In the genomic region with DNA sequence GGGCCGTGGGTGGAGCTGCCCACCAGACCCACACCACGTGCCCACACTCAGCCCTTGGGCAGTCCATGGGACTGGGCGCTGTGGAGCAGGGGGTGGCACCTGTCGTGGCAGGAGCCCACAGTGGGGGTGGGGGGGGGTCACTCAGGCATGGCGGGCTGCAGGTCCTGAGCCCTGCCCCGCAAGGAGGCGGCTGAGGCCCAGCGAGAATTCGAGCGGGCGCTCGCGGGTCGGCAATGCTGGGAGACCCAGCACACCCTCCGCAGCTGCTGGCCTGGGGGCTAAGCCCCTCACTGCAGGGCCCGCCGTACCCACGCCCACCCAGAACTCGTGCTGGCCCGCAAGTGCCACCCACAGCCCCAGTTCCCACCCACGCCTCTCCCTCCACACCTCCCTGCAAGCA, we compare ENCODE assay signal across 31 cellular contexts.
"Had no signal": no experiment of that assay in that cellular context is flagged by ENCODE, and none has a peak within 500 bp of the region (broad histone marks: within the 10 kb centered on the region; RNA-seq: fewer than 3 reads in every experiment).

No MANE protein-coding gene starts in this region.

- ATAC-seq: activated CD4-positive, CD25-positive, alpha-beta regulatory T cell treated with anti-CD3 and anti-CD28 coated beads, Interleukin-2, amount 50 U/mL, for 24 hours; activated CD8-positive, alpha-beta T cell treated with anti-CD3 and anti-CD28 coated beads for 36 hours; activated T-cell treated with anti-CD3 and anti-CD28 coated beads, Interleukin-2, amount 50 U/mL, for 4 hours; activated T-helper 17 cell treated with anti-CD3 and anti-CD28 coated beads, Interleukin-2, amount 50 U/mL, for 72 hours; body of pancreas; esophagus mucosa; T-helper 17 cell had no signal

- H3K4me3 Mint-ChIP-seq: activated B cell treated with CpG ODN at 0.5 μM for 24 hours; activated CD8-positive, alpha-beta T cell treated with anti-CD3 and anti-CD28 coated beads for 36 hours; activated naive CD8-positive, alpha-beta T cell; activated T-cell treated with anti-CD3 and anti-CD28 coated beads, Interleukin-2, amount 50 U/mL, for 4 hours; activated T-helper 17 cell treated with anti-CD3 and anti-CD28 coated beads, Interleukin-2, amount 50 U/mL, for 72 hours; dendritic cell treated with granulocyte-macrophage colony-stimulating factor and Interleukin-4, amounts not matched to agents 40 ng/mL and 50 ng/mL, for 4 days; endodermal cell; T-helper 17 cell; T-helper 2 cell treated with Interferon-gamma antibody and Interleukin-4, amounts not matched to agents 5 μg/mL and 100 μg/mL, for 36 hours had no signal

- H3K27ac Mint-ChIP-seq: activated B cell treated with CpG ODN at 0.5 μM for 24 hours; activated CD8-positive, alpha-beta T cell treated with anti-CD3 and anti-CD28 coated beads for 36 hours; activated naive CD8-positive, alpha-beta T cell; activated T-helper 17 cell treated with anti-CD3 and anti-CD28 coated beads, Interleukin-2, amount 50 U/mL, for 72 hours; dendritic cell treated with granulocyte-macrophage colony-stimulating factor and Interleukin-4, amounts not matched to agents 40 ng/mL and 50 ng/mL, for 4 days; endodermal cell; T-helper 17 cell; T-helper 2 cell treated with Interferon-gamma antibody and Interleukin-4, amounts not matched to agents 5 μg/mL and 100 μg/mL, for 36 hours had no signal

- H3K4me1 Mint-ChIP-seq: activated B cell treated with CpG ODN at 0.5 μM for 24 hours; activated T-helper 17 cell treated with anti-CD3 and anti-CD28 coated beads, Interleukin-2, amount 50 U/mL, for 72 hours; T-helper 17 cell had no signal

- H3K4me1 ChIP-seq: body of pancreas had no signal

- H3K27me3 Mint-ChIP-seq: activated B cell treated with CpG ODN at 0.5 μM for 24 hours; activated CD8-positive, alpha-beta T cell treated with anti-CD3 and anti-CD28 coated beads for 36 hours; activated naive CD8-positive, alpha-beta T cell; activated T-helper 17 cell treated with anti-CD3 and anti-CD28 coated beads, Interleukin-2, amount 50 U/mL, for 72 hours; dendritic cell treated with granulocyte-macrophage colony-stimulating factor and Interleukin-4, amounts not matched to agents 40 ng/mL and 50 ng/mL, for 4 days; T-helper 17 cell had no signal

- H3K4me3 ChIP-seq: body of pancreas, coronary artery, dorsolateral prefrontal cortex had no signal

- H3K27ac ChIP-seq: body of pancreas, coronary artery, dorsolateral prefrontal cortex, WERI-Rb-1 had no signal

- H3K27me3 ChIP-seq: body of pancreas, dorsolateral prefrontal cortex had no signal

- H3K9me3 ChIP-seq: body of pancreas had no signal

- DNase-seq: activated B cell treated with CpG ODN at 0.5 μM for 24 hours; activated CD4-positive, alpha-beta T cell treated with anti-CD3 and anti-CD28 coated beads for 48 hours; activated CD4-positive, alpha-beta T cell treated with anti-CD3 and anti-CD28 coated beads, Interleukin-2, amount 50 U/mL, for 1 hour; activated CD4-positive, alpha-beta T cell treated with anti-CD3 and anti-CD28 coated beads, Interleukin-2, amount 50 U/mL, for 48 hours; activated CD8-positive, alpha-beta memory T cell treated with anti-CD3 and anti-CD28 coated beads for 24 hours; activated CD8-positive, alpha-beta T cell treated with anti-CD3 and anti-CD28 coated beads for 36 hours; activated effector memory CD4-positive, alpha-beta T cell treated with Interleukin-2 at 50 U/mL for 16 hours; activated gamma-delta T cell treated with Interleukin-2 at 50 U/mL for 16 hours; activated naive CD4-positive, alpha-beta T cell treated with anti-CD3 and anti-CD28 coated beads, Interleukin-2, amount 50 U/mL, for 16 hours; activated naive CD4-positive, alpha-beta T cell treated with Interleukin-2 at 50 U/mL for 16 hours; activated T-cell treated with anti-CD3 and anti-CD28 coated beads, Interleukin-2, amount 50 U/mL, for 4 hours; amniotic stem cell; anterior cingulate cortex; body of pancreas; central memory CD4-positive, alpha-beta T cell; cerebellar nuclear complex; dorsolateral prefrontal cortex; effector memory CD4-positive, alpha-beta T cell; endodermal cell; foreskin fibroblast; T-helper 1 cell; T-helper 17 cell; T1000; WERI-Rb-1 had no signal
